In genomic region chr12:57069522-57069921, GRCh38 we compare ENCODE assay signal across 8 cellular contexts. TPM values are rescaled to one million over a fixed set of nuclear protein-coding genes. Genes with fewer than 3 reads are reported as not detected.
A peak's percentile ranks its signal among the peaks of the same experiment; 100 is the strongest.
DNase-seq lines count a peak whose midpoint lies in the region; ATAC-seq and TF ChIP-seq lines count a peak whose summit lies in the region.

No MANE protein-coding gene starts in this region.

- no peaks in the 10 kb centered on the region for H3K27me3 ChIP-seq in CD4-positive, alpha-beta T cell (ENCODE audit: control insufficient read depth, insufficient read depth, low read length)
- H3K27me3 ChIP-seq in esophagus squamous epithelium (no peaks in the 10 kb centered on the region), upper lobe of left lung (no peaks in the 10 kb centered on the region)

- H3K36me3 Mint-ChIP-seq in CD4-positive, alpha-beta T cell (ENCODE audit: low read depth) = peaks cover 47% of the 10 kb centered on the region

- H3K27me3 Mint-ChIP-seq in CD4-positive, alpha-beta T cell = no peaks in the 10 kb centered on the region

- no peak for TF ChIP-seq POLR2A in esophagus squamous epithelium (IDR thresholded peaks at IDR 0.05)
- TF ChIP-seq POLR2A in upper lobe of left lung (IDR thresholded peaks at IDR 0.05) = no peak

- peak overlapping the region; percentile 34 for H3K27ac ChIP-seq in CD4-positive, alpha-beta T cell (ENCODE audit: low read depth, low read length)
- H3K27ac ChIP-seq in esophagus squamous epithelium (peak overlapping the region; percentile 41 to 79 (median 76)), upper lobe of left lung (peak overlapping the region; percentile 61 to 80 (median 76))

- TF ChIP-seq CTCF in CD4-positive, alpha-beta T cell (IDR thresholded peaks at IDR 0.05) = peak; percentile 87
- TF ChIP-seq CTCF in esophagus squamous epithelium (IDR thresholded peaks at IDR 0.05) (peak; percentile 76 to 95 (median 90)), upper lobe of left lung (IDR thresholded peaks at IDR 0.05) (peak; percentile 78 to 95 (median 90))

- peaks cover 6 to 37% (median 11%) of the 10 kb centered on the region in 3 donors for H3K4me1 ChIP-seq in esophagus squamous epithelium
- H3K4me1 ChIP-seq in upper lobe of left lung = peaks cover 6 to 11% (median 10%) of the 10 kb centered on the region in 4 donors

- TF ChIP-seq EP300 in upper lobe of left lung (IDR thresholded peaks at IDR 0.05) = no peak

- peaks cover 31% of the 10 kb centered on the region for H3K4me1 Mint-ChIP-seq in CD4-positive, alpha-beta T cell (ENCODE audit: low read depth)

- peak overlapping the region; percentile 18 for H3K4me3 Mint-ChIP-seq in CD4-positive, alpha-beta T cell

- POLR2A ChIA-PET in CD4-positive, alpha-beta T cell (lab: Charles Lee) = interaction anchor here (0.6 to 8.7 kb wide), 14 partner anchors 9 to 160 kb away, joined by 3 to 244 read pairs (median 4); partner anchors contain the start of genes LRP1, NAB2, NEMP1 and SHMT2

- 19 to 31% methylated on average over 3 of the region's 3 CpGs for WGBS in esophagus squamous epithelium, 2 donors
- 19 to 23% methylated on average over 3 of the region's 3 CpGs for WGBS in upper lobe of left lung, 2 donors

- CTCF ChIA-PET in CD4-positive, alpha-beta T cell (lab: Charles Lee) = interaction anchor here (0.6 to 6.3 kb wide), 30 partner anchors 10 to 312 kb away, joined by 3 to 141 read pairs (median 4); partner anchors contain the start of genes LRP1, NAB2, NEMP1 and STAT6

- H3K27ac Mint-ChIP-seq in CD4-positive, alpha-beta T cell = peak overlapping the region; percentile 81

- peak; percentile 99 for ATAC-seq in CD4-positive, alpha-beta T cell (ENCODE audit: poor library complexity)
- ATAC-seq in GM19043 (IDR thresholded peaks at IDR 0.05; ENCODE audit: low read depth, unreplicated experiment) (peak; percentile 81), HG03457 (IDR thresholded peaks at IDR 0.05; ENCODE audit: unreplicated experiment) (peak; percentile 62), upper lobe of left lung (ENCODE audit: low FRiP score in 2 of 2) (peak; percentile 96 to 98)

- intact Hi-C loops in CD4-positive, alpha-beta T cell (cut with DNase I, micrococcal nuclease) = loop anchor here (1.0 to 5.0 kb wide), 5 partner anchors 17 to 312 kb away; no protein-coding TSS in a partner anchor
- intact Hi-C loops in esophagus squamous epithelium (cut with DNase I) = loop anchor here (5.0 to 10.0 kb wide), 2 partner anchors 118 to 305 kb away; partner anchors contain the start of gene HSD17B6

- no peaks in the 10 kb centered on the region for H3K9me3 Mint-ChIP-seq in CD4-positive, alpha-beta T cell

- H3K9me3 ChIP-seq in CD4-positive, alpha-beta T cell (ENCODE audit: control insufficient read depth, low read length) = no peaks in the 10 kb centered on the region
- no peaks in the 10 kb centered on the region for H3K9me3 ChIP-seq in esophagus squamous epithelium
- H3K9me3 ChIP-seq in upper lobe of left lung = no peaks in the 10 kb centered on the region

- peaks cover 0 to 40% (median 3%) of the 10 kb centered on the region in 3 donors for H3K36me3 ChIP-seq in esophagus squamous epithelium
- H3K36me3 ChIP-seq in upper lobe of left lung = peaks cover 0 to 11% (median 6%) of the 10 kb centered on the region in 4 donors

- no peak overlapping the region for H3K4me3 ChIP-seq in esophagus squamous epithelium
- H3K4me3 ChIP-seq in upper lobe of left lung = no peak overlapping the region

- DNase-seq in CD4-positive, alpha-beta T cell = peak in 9 of 10 experiments; percentile 20 to 58 (median 43)
- DNase-seq in NCI-H82 (lab: John Stamatoyannopoulos, UW) (peak; percentile 86), esophagus squamous epithelium (lab: John Stamatoyannopoulos, UW) (no peak), myocyte (ENCODE audit: low read depth) (peak; percentile 83), upper lobe of left lung (peak in 1 of 2 donors; percentile 82)
- DNase-seq in activated CD8-positive, alpha-beta memory T cell treated with anti-CD3 and anti-CD28 coated beads, Interleukin-2, amount 50 U/mL, for 4 hours = peak; percentile 45

RNA-seq across cellular contexts. Expression of gene NEMP1, which starts 9.1 kb away (rescaled TPM):
- total RNA-seq in CD4-positive, alpha-beta T cell = 1 to 10 TPM; 7.2 to 9.9 TPM
- total RNA-seq in esophagus squamous epithelium (1 to 10 TPM; 4.1 to 7.6 (median 6.7) TPM), myocyte (9.9 and 19.1 TPM in 2 replicates), upper lobe of left lung (10 to 100 TPM in 3 of 6 donors, 1 to 10 TPM in 3; 6.2 to 13.6 (median 10.0) TPM)
- 4.3 TPM for polyA plus RNA-seq in myocyte (2012)

RNA-seq across cellular contexts. Expression of gene NAB2, which starts 19.4 kb away (rescaled TPM):
- 1 to 10 TPM; 4.8 to 6.1 TPM for total RNA-seq in CD4-positive, alpha-beta T cell
- total RNA-seq in esophagus squamous epithelium (10 to 100 TPM in 3 of 4 donors, 1 to 10 TPM in 1; 9.1 to 25.2 (median 13.3) TPM), myocyte (50.6 and 76.7 TPM in 2 replicates), upper lobe of left lung (10 to 100 TPM; 18.1 to 64.9 (median 31.5) TPM)
- polyA plus RNA-seq in myocyte (2012) = 53.8 TPM

RNA-seq across cellular contexts. Expression of gene MYO1A, which starts 19.6 kb away (rescaled TPM):
- 1 to 10 TPM; 1.0 to 1.1 TPM for total RNA-seq in CD4-positive, alpha-beta T cell
- total RNA-seq in esophagus squamous epithelium (under 1 TPM in 2 of 4 donors, not detected in 2; 0.38 to 0.48 TPM), myocyte (not detected in 2 replicates), upper lobe of left lung (1 to 10 TPM in 2 of 6 donors, under 1 TPM in 3, not detected in 1; under 0.01 to 6.2 (median 0.67) TPM)
- polyA plus RNA-seq in myocyte (2012) = 0.06 TPM

RNA-seq across cellular contexts. Expression of gene STAT6, which starts 41.6 kb away (rescaled TPM):
- 100 to 1,000 TPM; 133 to 144 TPM for total RNA-seq in CD4-positive, alpha-beta T cell
- total RNA-seq in esophagus squamous epithelium (100 to 1,000 TPM in 2 of 4 donors, 10 to 100 TPM in 2; 72.7 to 138 (median 102) TPM), myocyte (51.1 and 59.4 TPM in 2 replicates), upper lobe of left lung (100 to 1,000 TPM; 123 to 605 (median 251) TPM)
- 66.7 TPM for polyA plus RNA-seq in myocyte (2012)

RNA-seq across cellular contexts. Expression of gene TAC3, which starts 53.2 kb away (rescaled TPM):
- not detected for total RNA-seq in CD4-positive, alpha-beta T cell
- total RNA-seq in esophagus squamous epithelium (not detected), myocyte (not detected in 2 replicates), upper lobe of left lung (not detected)
- not detected for polyA plus RNA-seq in myocyte (2012)
